In the genomic region with DNA sequence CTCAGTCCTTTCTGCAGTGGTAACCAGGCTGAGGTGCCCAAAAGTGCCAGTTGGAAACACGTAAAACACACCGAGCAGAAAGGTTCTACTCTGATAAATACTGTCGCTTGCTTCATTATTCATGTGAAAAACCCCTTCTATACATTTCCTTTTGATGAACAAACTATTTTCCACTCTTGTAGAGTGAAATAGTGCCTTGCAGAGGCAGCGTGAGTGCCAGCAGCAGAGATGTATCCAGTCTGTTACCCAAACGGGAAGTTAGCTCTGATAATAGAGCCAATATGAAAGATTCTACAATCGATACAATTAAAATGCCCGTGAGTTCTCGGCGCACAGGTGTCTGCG, we compare ENCODE assay signal across 8 cellular contexts. TPM values are rescaled to one million over a fixed set of nuclear protein-coding genes. Genes with fewer than 3 reads are reported as not detected.
DNase-seq lines count a peak whose midpoint lies in the region; ATAC-seq and TF ChIP-seq lines count a peak whose summit lies in the region.

No MANE protein-coding gene starts in this region.

- no peak for TF ChIP-seq POLR2A in adrenal gland (IDR thresholded peaks at IDR 0.05)

- no peak for TF ChIP-seq CTCF in adrenal gland (IDR thresholded peaks at IDR 0.05)
- TF ChIP-seq CTCF in liver (IDR thresholded peaks at IDR 0.05; ENCODE audit: low read depth, low read length, missing input control) = no peak

- DNase-seq in activated CD4-positive, alpha-beta T cell treated with anti-CD3 and anti-CD28 coated beads, Interleukin-2, amount 10 ng/mL, durations not matched to agents 24 days and 14 days = no peak
- no peak for DNase-seq in activated CD4-positive, alpha-beta T cell treated with anti-CD3 and anti-CD28 coated beads, Interleukin-2, amount 50 U/mL, for 1 hour
- DNase-seq in adrenal gland = no peak
- no peak for DNase-seq in SK-N-DZ (ENCODE audit: low spot score)
- DNase-seq in inferior parietal cortex (ENCODE audit: extremely low spot score) = no peak

- H3K36me3 ChIP-seq in adrenal gland (replicated peaks in 1 of 2) = no peaks in the 10 kb centered on the region
- no peaks in the 10 kb centered on the region for H3K36me3 ChIP-seq in liver (ENCODE audit: control insufficient read depth in 4 of 4, insufficient read depth in 3 of 4, low read depth in 1 of 4, low read length in 3 of 4)
- H3K36me3 ChIP-seq in subcutaneous abdominal adipose tissue (ENCODE audit: control insufficient read depth in 5 of 5, insufficient read depth in 5 of 5, low read length in 5 of 5) = peaks cover 0 to 3% (median 0%) of the 10 kb centered on the region in 5 donors

- no peak for ATAC-seq in HG03342 (IDR thresholded peaks at IDR 0.05; ENCODE audit: unreplicated experiment)

- peaks cover 18% of the 10 kb centered on the region for H3K4me1 Mint-ChIP-seq in activated CD4-positive, alpha-beta T cell treated with anti-CD3 and anti-CD28 coated beads, Interleukin-2, amount 10 ng/mL, durations not matched to agents 24 days and 14 days

- no peaks in the 10 kb centered on the region for H3K36me3 Mint-ChIP-seq in activated CD4-positive, alpha-beta T cell treated with anti-CD3 and anti-CD28 coated beads, Interleukin-2, amount 10 ng/mL, durations not matched to agents 24 days and 14 days (ENCODE audit: low read depth)

- no peaks in the 10 kb centered on the region for H3K27me3 ChIP-seq in adrenal gland
- no peaks in the 10 kb centered on the region for H3K27me3 ChIP-seq in liver (ENCODE audit: control insufficient read depth in 4 of 4, insufficient read depth in 4 of 4, low read length in 3 of 4)
- H3K27me3 ChIP-seq in subcutaneous abdominal adipose tissue (ENCODE audit: control insufficient read depth in 5 of 5, insufficient read depth in 4 of 5, low read length in 5 of 5) = peaks cover 0 to 18% (median 3%) of the 10 kb centered on the region in 5 donors

- TF ChIP-seq RAD21 in liver (IDR thresholded peaks at IDR 0.05) = no peak

- H3K9ac ChIP-seq in liver (ENCODE audit: low read depth in 1 of 2, low read length in 2 of 2) = peak overlapping the region in 1 of 2 donors; percentile 65
- H3K9ac ChIP-seq in subcutaneous abdominal adipose tissue (ENCODE audit: low read length in 5 of 5) = peak overlapping the region in 4 of 5 donors; percentile 38 to 76 (median 67)

- H3K4me3 Mint-ChIP-seq in activated CD4-positive, alpha-beta T cell treated with anti-CD3 and anti-CD28 coated beads, Interleukin-2, amount 10 ng/mL, durations not matched to agents 24 days and 14 days = peak overlapping the region; percentile 76

- H3K4me3 ChIP-seq in adrenal gland = peak overlapping the region in 3 of 4 donors; percentile 32 to 99 (median 48)
- peak overlapping the region in 2 of 3 donors; percentile 5 to 75 for H3K4me3 ChIP-seq in liver (ENCODE audit: low read depth in 1 of 3, low read length in 3 of 3)
- H3K4me3 ChIP-seq in subcutaneous abdominal adipose tissue (ENCODE audit: low read depth in 1 of 5, low read length in 5 of 5) = peak overlapping the region; percentile 63 to 78 (median 75)

- peak overlapping the region; percentile 79 for H3K27ac Mint-ChIP-seq in activated CD4-positive, alpha-beta T cell treated with anti-CD3 and anti-CD28 coated beads, Interleukin-2, amount 10 ng/mL, durations not matched to agents 24 days and 14 days

- 25 to 53% (median 36%) methylated on average over 10 of the region's 10 CpGs for WGBS in adrenal gland, 4 donors
- 28% methylated on average over 10 of the region's 10 CpGs for WGBS in liver

- H3K9me3 ChIP-seq in adrenal gland (replicated peaks in 1 of 3) (no peaks in the 10 kb centered on the region), liver (ENCODE audit: control insufficient read depth in 4 of 4, low read length in 3 of 4) (no peaks in the 10 kb centered on the region), subcutaneous abdominal adipose tissue (ENCODE audit: control insufficient read depth in 5 of 5, low read length in 5 of 5) (no peaks in the 10 kb centered on the region)

- intact Hi-C loops in activated CD4-positive, alpha-beta T cell treated with anti-CD3 and anti-CD28 coated beads, Interleukin-2, amount 10 ng/mL, durations not matched to agents 24 days and 14 days (cut with micrococcal nuclease) = no loop called here
- intact Hi-C loops in adrenal gland (cut with DNase I) = no loop called here

- H3K27ac ChIP-seq in adrenal gland (peak overlapping the region in 3 of 5 donors; percentile 29 to 80 (median 64)), liver (ENCODE audit: low read depth in 1 of 2, low read length in 2 of 2) (peak overlapping the region in 1 of 2 donors; percentile 50), subcutaneous abdominal adipose tissue (ENCODE audit: low read depth, low read length) (peak overlapping the region; percentile 51)

- H3K9me3 Mint-ChIP-seq in activated CD4-positive, alpha-beta T cell treated with anti-CD3 and anti-CD28 coated beads, Interleukin-2, amount 10 ng/mL, durations not matched to agents 24 days and 14 days = no peaks in the 10 kb centered on the region

- peaks cover 0 to 15% of the 10 kb centered on the region in 2 donors for H3K4me1 ChIP-seq in adrenal gland (replicated peaks in 1 of 2)
- H3K4me1 ChIP-seq in liver (ENCODE audit: control insufficient read depth in 4 of 4, insufficient read depth in 4 of 4, low read length in 3 of 4) = peaks cover 4 to 22% (median 8%) of the 10 kb centered on the region in 4 donors
- peaks cover 5 to 64% (median 28%) of the 10 kb centered on the region in 5 donors for H3K4me1 ChIP-seq in subcutaneous abdominal adipose tissue (ENCODE audit: control insufficient read depth in 5 of 5, insufficient read depth in 5 of 5, low read length in 5 of 5)

- H3K27me3 Mint-ChIP-seq in activated CD4-positive, alpha-beta T cell treated with anti-CD3 and anti-CD28 coated beads, Interleukin-2, amount 10 ng/mL, durations not matched to agents 24 days and 14 days = peaks cover 52% of the 10 kb centered on the region

TF ChIP-seq in liver, 16 proteins besides CTCF, POLR2A, EP300 and RAD21 (continues in another document):
- TF ChIP-seq JUND (IDR thresholded peaks at IDR 0.05) = no peak
- no peak for TF ChIP-seq SP1 (IDR thresholded peaks at IDR 0.05)
- TF ChIP-seq HNF4G (IDR thresholded peaks at IDR 0.05) = no peak
- TF ChIP-seq NR2F2 (IDR thresholded peaks at IDR 0.05) = no peak
- TF ChIP-seq FOXA1 (IDR thresholded peaks at IDR 0.05) = no peak
- no peak for TF ChIP-seq FOXA2 (IDR thresholded peaks at IDR 0.05)
- TF ChIP-seq, protein P1, sequence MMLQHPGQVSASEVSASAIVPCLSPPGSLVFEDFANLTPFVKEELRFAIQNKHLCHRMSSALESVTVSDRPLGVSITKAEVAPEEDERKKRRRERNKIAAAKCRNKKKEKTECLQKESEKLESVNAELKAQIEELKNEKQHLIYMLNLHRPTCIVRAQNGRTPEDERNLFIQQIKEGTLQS (IDR thresholded peaks at IDR 0.05) = no peak
- no peak for TF ChIP-seq EGR1 (IDR thresholded peaks at IDR 0.05; ENCODE audit: low read depth in 2 of 2)
- no peak for TF ChIP-seq GABPA (IDR thresholded peaks at IDR 0.05 in 1 of 2, conservative IDR thresholded peaks at IDR 0.05 in 1 of 2)
- no peak for TF ChIP-seq TAF1 (conservative IDR thresholded peaks at IDR 0.05)
- TF ChIP-seq, protein P2, sequence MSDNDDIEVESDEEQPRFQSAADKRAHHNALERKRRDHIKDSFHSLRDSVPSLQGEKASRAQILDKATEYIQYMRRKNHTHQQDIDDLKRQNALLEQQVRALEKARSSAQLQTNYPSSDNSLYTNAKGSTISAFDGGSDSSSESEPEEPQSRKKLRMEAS (IDR thresholded peaks at IDR 0.05) = no peak
- TF ChIP-seq HNF4A (conservative IDR thresholded peaks at IDR 0.05) = no peak
- no peak for TF ChIP-seq YY1 (IDR thresholded peaks at IDR 0.05)
- no peak for TF ChIP-seq RXRA (IDR thresholded peaks at IDR 0.05)

RNA-seq across cellular contexts. Expression of a gene that starts 1.5 kb away (rescaled TPM):
- total RNA-seq in activated CD4-positive, alpha-beta T cell treated with anti-CD3 and anti-CD28 coated beads, Interleukin-2, amount 10 ng/mL, durations not matched to agents 24 days and 14 days = 0.84 and 1.0 TPM in 2 replicates
- 10 to 100 TPM in 5 of 8 donors, 1 to 10 TPM in 3; 7.7 to 22.4 (median 13.8) TPM for total RNA-seq in adrenal gland
- polyA plus RNA-seq in adrenal gland = 10 to 100 TPM in 1 of 3 donors, 1 to 10 TPM in 1, under 1 TPM in 1; 0.77 to 11.3 (median 5.4) TPM
- total RNA-seq in liver = 10 to 100 TPM in 1 of 2 donors, 1 to 10 TPM in 1; 8.2 to 12.1 TPM
- polyA plus RNA-seq in liver = 1 to 10 TPM in 1 of 2 donors, under 1 TPM in 1; 0.79 to 1.2 TPM
- polyA plus RNA-seq in SK-N-DZ (2014; cell fraction: cytosol; rRNA removed) = 1.1 and 1.3 TPM in 2 replicates
- polyA plus RNA-seq in SK-N-DZ (2014; cell fraction: nucleus; rRNA removed) = 1.3 and 1.6 TPM in 2 replicates

RNA-seq across cellular contexts. Expression of a gene that starts 31.7 kb away (rescaled TPM):
- total RNA-seq in activated CD4-positive, alpha-beta T cell treated with anti-CD3 and anti-CD28 coated beads, Interleukin-2, amount 10 ng/mL, durations not matched to agents 24 days and 14 days = 0.19 TPM in 1 of 2 replicates, not detected in the other
- total RNA-seq in adrenal gland = not detected
- polyA plus RNA-seq in adrenal gland = 1 to 10 TPM in 1 of 3 donors, under 1 TPM in 1, not detected in 1; 0.54 to 1.2 TPM
- not detected for total RNA-seq in liver
- polyA plus RNA-seq in liver = under 1 TPM in 1 of 2 donors, not detected in 1; 0.10 TPM
- polyA plus RNA-seq in SK-N-DZ (2014; cell fraction: cytosol; rRNA removed) = not detected in 2 replicates
- not detected in 2 replicates for polyA plus RNA-seq in SK-N-DZ (2014; cell fraction: nucleus; rRNA removed)

RNA-seq across cellular contexts. Expression of a gene that starts 35.5 kb away (rescaled TPM):
- total RNA-seq in activated CD4-positive, alpha-beta T cell treated with anti-CD3 and anti-CD28 coated beads, Interleukin-2, amount 10 ng/mL, durations not matched to agents 24 days and 14 days = 75.9 and 78.8 TPM in 2 replicates
- total RNA-seq in adrenal gland (100 to 1,000 TPM in 6 of 8 donors, 10 to 100 TPM in 2; 88.1 to 125 (median 113) TPM), liver (10 to 100 TPM; 25.3 to 31.2 TPM)
- polyA plus RNA-seq in adrenal gland (100 to 1,000 TPM in 2 of 3 donors, 10 to 100 TPM in 1; 92.2 to 114 (median 110) TPM), liver (10 to 100 TPM; 12.3 to 33.0 TPM)
- 182 and 220 TPM in 2 replicates for polyA plus RNA-seq in SK-N-DZ (2014; cell fraction: cytosol; rRNA removed)
- 224 and 314 TPM in 2 replicates for polyA plus RNA-seq in SK-N-DZ (2014; cell fraction: nucleus; rRNA removed)
